17 cellular contexts compared by ENCODE assay signal in genomic region chr7:98880485-98880884, GRCh38. TPM values are rescaled to one million over a fixed set of nuclear protein-coding genes. Genes with fewer than 3 reads are reported as not detected.
DNase-seq lines count a peak whose midpoint lies in the region; ATAC-seq, FAIRE-seq and TF ChIP-seq lines count a peak whose summit lies in the region.
"Had no signal": no experiment of that assay in that cellular context is flagged by ENCODE, and none has a peak within 500 bp of the region (broad histone marks: within the 10 kb centered on the region; RNA-seq: fewer than 3 reads in every experiment).

No MANE protein-coding gene starts in this region.

- peaks cover 22% of the 10 kb centered on the region for H3K4me1 ChIP-seq in Karpas-422 (ENCODE audit: low read length)
- H3K4me1 ChIP-seq in GM12878 (ENCODE audit: control insufficient read depth, insufficient read depth, low read length) = peaks cover 8% of the 10 kb centered on the region; the same call in 1 of the 2 replicates
- peaks cover 18 to 23% of the 10 kb centered on the region in 2 experiments for H3K4me1 ChIP-seq in neutrophil (ENCODE audit: control insufficient read depth in 1 of 2, insufficient read depth in 1 of 2, low read depth in 1 of 2, low read length in 1 of 2)

- H3K9me3 Mint-ChIP-seq in T-helper 1 cell treated with Interleukin-12 subunit alpha and Interleukin-12 subunit beta and Interleukin-4 antibody, amounts not matched to agents 30 μg/mL and 1 μg/mL, for 36 hours = no peaks in the 10 kb centered on the region

- CTCF ChIA-PET in GM12878 (lab: Yijun Ruan, JAX) = interaction anchor here (0.6 to 2.2 kb wide), 3 partner anchors 11 to 135 kb away, joined by 4 to 29 read pairs (median 4); no protein-coding TSS in a partner anchor

- H3K36me3 ChIP-seq in Karpas-422 (ENCODE audit: insufficient read depth, low read length) (peaks cover 32% of the 10 kb centered on the region; the same call in 1 of the 2 replicates), GM12878 (ENCODE audit: control insufficient read depth in 2 of 2, insufficient read depth in 2 of 2, low read length in 1 of 2) (peaks cover 2 to 15% of the 10 kb centered on the region in 2 experiments), neutrophil (peaks cover 41% of the 10 kb centered on the region)

- peaks cover 14% of the 10 kb centered on the region for H3K36me3 Mint-ChIP-seq in T-helper 1 cell treated with Interleukin-12 subunit alpha and Interleukin-12 subunit beta and Interleukin-4 antibody, amounts not matched to agents 30 μg/mL and 1 μg/mL, for 36 hours (ENCODE audit: low read depth)

- RAD21 ChIA-PET in GM12878 (lab: Charles Lee; ENCODE audit: unreplicated experiment) = no interaction called here

- peak overlapping the region; percentile 91 for H3K27ac Mint-ChIP-seq in T-helper 1 cell treated with Interleukin-12 subunit alpha and Interleukin-12 subunit beta and Interleukin-4 antibody, amounts not matched to agents 30 μg/mL and 1 μg/mL, for 36 hours

- no peak for TF ChIP-seq POLR2A in GM12878 (IDR thresholded peaks at IDR 0.05; ENCODE audit: low read depth, low read length)

- peaks cover 5% of the 10 kb centered on the region for H3K27me3 Mint-ChIP-seq in T-helper 1 cell treated with Interleukin-12 subunit alpha and Interleukin-12 subunit beta and Interleukin-4 antibody, amounts not matched to agents 30 μg/mL and 1 μg/mL, for 36 hours (ENCODE audit: low read depth)

- H3K27me3 ChIP-seq in Karpas-422 (ENCODE audit: low read length) = no peaks in the 10 kb centered on the region
- no peaks in the 10 kb centered on the region for H3K27me3 ChIP-seq in GM12878 (replicated peaks in 1 of 2; ENCODE audit: control insufficient read depth in 2 of 2, insufficient read depth in 2 of 2, low read length in 1 of 2)
- peaks cover 24% of the 10 kb centered on the region for H3K27me3 ChIP-seq in neutrophil
- H3K27me3 ChIP-seq: brain microvascular endothelial cell, suprapubic skin had no signal

- no peak for TF ChIP-seq EP300 in GM12878 (IDR thresholded peaks at IDR 0.05; ENCODE audit: borderline replicate concordance in 1 of 2, control insufficient read depth in 1 of 2, low read depth in 2 of 2, low read length in 2 of 2)

- H3K9ac ChIP-seq in Karpas-422 (ENCODE audit: low read length) = no peak overlapping the region
- H3K9ac ChIP-seq in GM12878 (ENCODE audit: control insufficient read depth, insufficient read depth, low read length) = no peak overlapping the region

- H3K4me3 Mint-ChIP-seq in T-helper 1 cell treated with Interleukin-12 subunit alpha and Interleukin-12 subunit beta and Interleukin-4 antibody, amounts not matched to agents 30 μg/mL and 1 μg/mL, for 36 hours = peak overlapping the region; percentile 89

- no peak for TF ChIP-seq RAD21 in GM12878 (IDR thresholded peaks at IDR 0.05; ENCODE audit: insufficient read depth, low read depth, low read length)

- POLR2A ChIA-PET in GM12878 (lab: Charles Lee) = interaction anchor here (0.6 to 0.9 kb wide), 3 partner anchors 13 to 40 kb away, joined by 3 to 7 read pairs (median 3); no protein-coding TSS in a partner anchor

- no TSS peak for BruUV-seq in GM12878 (replicated peaks; lab: Mats Ljungman, UMichigan)

- H4K20me1 ChIP-seq in Karpas-422 (ENCODE audit: insufficient read depth, low read depth, low read length) = peaks cover 22% of the 10 kb centered on the region
- H4K20me1 ChIP-seq in GM12878 (ENCODE audit: control insufficient read depth, insufficient read depth) = no peaks in the 10 kb centered on the region

- peaks cover 6% of the 10 kb centered on the region for H3K4me1 Mint-ChIP-seq in T-helper 1 cell treated with Interleukin-12 subunit alpha and Interleukin-12 subunit beta and Interleukin-4 antibody, amounts not matched to agents 30 μg/mL and 1 μg/mL, for 36 hours (ENCODE audit: low read depth)

- H2AFZ ChIP-seq in Karpas-422 (ENCODE audit: low read length) = no peak overlapping the region
- no peak overlapping the region for H2AFZ ChIP-seq in GM12878 (ENCODE audit: control insufficient read depth, low read depth, low read length)

- SMC1A ChIA-PET in GM12878 (lab: Charles Lee; ENCODE audit: uncharacterized antibody, unreplicated experiment) = no interaction called here

- 79% methylated on average over 8 of the region's 8 CpGs for WGBS in GM12878 (ENCODE audit: insufficient coverage, insufficient replicate concordance, low lambda C conversion rate, missing lambda C conversion rate)

- H3K27ac ChIP-seq in Karpas-422 (ENCODE audit: low read length) (no peak overlapping the region), GM12878 (ENCODE audit: control insufficient read depth, insufficient read depth) (no peak overlapping the region), neutrophil (peak overlapping the region; percentile 75)
- H3K27ac ChIP-seq: brain microvascular endothelial cell, suprapubic skin had no signal

- H3K4me2 ChIP-seq in Karpas-422 (ENCODE audit: low read depth, low read length, poor library complexity, severe bottlenecking) = peak overlapping the region; percentile 78
- peak overlapping the region; percentile 72 for H3K4me2 ChIP-seq in GM12878 (ENCODE audit: control insufficient read depth, insufficient read depth)

- DNase-seq in T-helper 1 cell (no peak), Karpas-422 (no peak), GM12878 (ENCODE audit: low read depth, low spot score) (no peak), left colon (no peak)
- DNase-seq in stimulated activated CD8-positive, alpha-beta memory T cell treated with anti-CD3 and anti-CD28 coated beads, Interleukin-4, amount 100 ng/mL, for 48 hours = no peak
- DNase-seq: brain microvascular endothelial cell, DMS53, mammary epithelial cell, NCI-H2029 had no signal

- TF ChIP-seq CTCF in GM12878 (IDR thresholded peaks at IDR 0.05 in 2 of 3, conservative IDR thresholded peaks at IDR 0.05 in 1 of 3; ENCODE audit: control insufficient read depth in 2 of 3, extremely low read depth in 1 of 3, insufficient read depth in 1 of 3, low read depth in 3 of 3, low read length in 3 of 3) (no peak), neutrophil (IDR thresholded peaks at IDR 0.05) (no peak)

- H3K79me2 ChIP-seq in Karpas-422 (ENCODE audit: low read length) (peaks cover 58% of the 10 kb centered on the region), GM12878 (ENCODE audit: control insufficient read depth, insufficient read depth, low read length) (peaks cover 35% of the 10 kb centered on the region)

- intact Hi-C loops in GM12878 (cut with micrococcal nuclease; ENCODE audit: unreplicated experiment) = no loop called here
- intact Hi-C loops in left colon (cut with DNase I, micrococcal nuclease) = no loop called here

- ATAC-seq in GM12878 = no peak
- no peak for ATAC-seq in HG02798 (IDR thresholded peaks at IDR 0.05; ENCODE audit: poor library complexity, unreplicated experiment)
- ATAC-seq in left colon = no peak

- H3K9me3 ChIP-seq in Karpas-422 (ENCODE audit: low read length) = no peaks in the 10 kb centered on the region
- no peaks in the 10 kb centered on the region for H3K9me3 ChIP-seq in GM12878 (replicated peaks; ENCODE audit: control insufficient read depth, insufficient read depth, low read length)
- H3K9me3 ChIP-seq in neutrophil = no peaks in the 10 kb centered on the region
- H3K9me3 ChIP-seq: suprapubic skin had no signal

- H3K9me2 ChIP-seq in Karpas-422 (replicated peaks; ENCODE audit: insufficient read depth, low read length) = no peaks in the 10 kb centered on the region

- H3K4me3 ChIP-seq in Karpas-422 (ENCODE audit: low read length) (peak overlapping the region; percentile 99; the same call in 1 of the 2 replicates), GM12878 (peak overlapping the region; percentile 100; the same call in 1 of the 2 replicates), neutrophil (ENCODE audit: low read depth in 1 of 2, low read length in 1 of 2) (peak overlapping the region in 1 of 2 experiments; percentile 10)

- in situ Hi-C loops in GM12878 (cut with MboI) = no loop called here

- FAIRE-seq in GM12878 (lab: Jason Lieb, UNC) = no peak
- FAIRE-seq: H54 had no signal

RNA-seq across cellular contexts. Expression of gene TRRAP, which starts 2.2 kb away (rescaled TPM):
- 26.1 and 34.6 TPM in 2 replicates for total RNA-seq in Karpas-422 (2014; rRNA removed; shearing (Covaris generic); ENCODE audit: low replicate concordance)
- 72.0 and 84.3 TPM in 2 replicates for total RNA-seq in GM12878 (2013; cell fraction: nucleolus; rRNA removed)
- 11.7 and 14.9 TPM in 2 replicates for total RNA-seq in GM12878 (2014; rRNA removed)
- total RNA-seq in GM12878 (2014; rRNA removed; fragmentation: Illumina TruSeq; extraction: Trizol) = 5.7 and 7.2 TPM in 2 replicates
- 35.0 and 39.3 TPM in 2 replicates for total RNA-seq in GM12878 (2021)
- 10.7 TPM for polyA plus RNA-seq in GM12878 (2011; ENCODE audit: low read depth)
- polyA plus RNA-seq in GM12878 (2011; rRNA removed) = 5.4 and 11.2 TPM in 2 replicates
- 15.9 and 20.8 TPM in 2 replicates for polyA plus RNA-seq in GM12878 (2011; cell fraction: cytosol; rRNA removed)
- polyA plus RNA-seq in GM12878 (2011; cell fraction: nucleus; rRNA removed) = 71.5 and 188 TPM in 2 replicates
- polyA plus RNA-seq in GM12878 (2012) = 15.5 and 19.4 TPM in 2 replicates
- polyA plus RNA-seq in GM12878 (2014; fragmentation: Illumina TruSeq; extraction: Trizol) = 13.6 and 21.3 TPM in 2 replicates
- 1 to 10 TPM; 1.1 to 1.7 TPM for polyA plus RNA-seq in GM12878 (2014; fragmentation: Nextera tagmentation; extraction: Ambion mirVana)
- polyA plus RNA-seq in GM12878 (2014; rRNA removed) = 18.2 and 21.4 TPM in 2 replicates
- 1 to 10 TPM; 4.5 to 5.6 TPM for polyA plus RNA-seq in GM12878 (2016; fragmentation: Nextera tagmentation; extraction: Ambion mirVana)
- polyA minus RNA-seq in GM12878 (2011; rRNA and poly(A)+ RNA removed) = 42.1 and 43.5 TPM in 2 replicates
- polyA minus RNA-seq in GM12878 (2011; cell fraction: cytosol; rRNA and poly(A)+ RNA removed) = 19.9 and 21.8 TPM in 2 replicates
- 52.5 and 131 TPM in 2 replicates for polyA minus RNA-seq in GM12878 (2011; cell fraction: nucleus; rRNA and poly(A)+ RNA removed)
- 10 to 100 TPM; 31.9 to 37.6 TPM for total RNA-seq in left colon

RNA-seq across cellular contexts. Expression of gene TMEM130, which starts 10.7 kb away (rescaled TPM):
- 0.40 TPM in 1 of 2 replicates, not detected in the other for total RNA-seq in Karpas-422 (2014; rRNA removed; shearing (Covaris generic); ENCODE audit: low replicate concordance)
- total RNA-seq in GM12878 (2013; cell fraction: nucleolus; rRNA removed) = not detected in 2 replicates
- total RNA-seq in GM12878 (2014; rRNA removed) (0.11 TPM in 1 of 2 replicates, not detected in the other), GM12878 (2014; rRNA removed; fragmentation: Illumina TruSeq; extraction: Trizol) (not detected in 2 replicates), GM12878 (2021) (not detected in 2 replicates), left colon (under 1 TPM; 0.24 to 0.73 TPM)
- not detected for polyA plus RNA-seq in GM12878 (2011; ENCODE audit: low read depth)
- polyA plus RNA-seq in GM12878 (2011; rRNA removed) (0.06 and 0.15 TPM in 2 replicates), GM12878 (2014; fragmentation: Illumina TruSeq; extraction: Trizol) (0.04 TPM in 1 of 2 replicates, not detected in the other), GM12878 (2014; fragmentation: Nextera tagmentation; extraction: Ambion mirVana) (not detected), GM12878 (2014; rRNA removed) (not detected in 2 replicates), GM12878 (2016; fragmentation: Nextera tagmentation; extraction: Ambion mirVana) (not detected)
- 0.37 and 0.46 TPM in 2 replicates for polyA plus RNA-seq in GM12878 (2011; cell fraction: cytosol; rRNA removed)
- 0.28 and 1.0 TPM in 2 replicates for polyA plus RNA-seq in GM12878 (2011; cell fraction: nucleus; rRNA removed)
- 0.14 TPM in 1 of 2 replicates, not detected in the other for polyA plus RNA-seq in GM12878 (2012)
- 0.05 and 0.15 TPM in 2 replicates for polyA minus RNA-seq in GM12878 (2011; rRNA and poly(A)+ RNA removed)
- polyA minus RNA-seq in GM12878 (2011; cell fraction: cytosol; rRNA and poly(A)+ RNA removed) = not detected in 2 replicates
- polyA minus RNA-seq in GM12878 (2011; cell fraction: nucleus; rRNA and poly(A)+ RNA removed) = under 0.01 TPM in 1 of 2 replicates, not detected in the other
- total RNA-seq: activated CD8-positive, alpha-beta memory T cell treated with anti-CD3 and anti-CD28 coated beads for 36 hours; esophagus mucosa; HT1080; mammary epithelial cell; suprapubic skin had no signal
- polyA plus RNA-seq: mammary epithelial cell had no signal
